In the genomic region with DNA sequence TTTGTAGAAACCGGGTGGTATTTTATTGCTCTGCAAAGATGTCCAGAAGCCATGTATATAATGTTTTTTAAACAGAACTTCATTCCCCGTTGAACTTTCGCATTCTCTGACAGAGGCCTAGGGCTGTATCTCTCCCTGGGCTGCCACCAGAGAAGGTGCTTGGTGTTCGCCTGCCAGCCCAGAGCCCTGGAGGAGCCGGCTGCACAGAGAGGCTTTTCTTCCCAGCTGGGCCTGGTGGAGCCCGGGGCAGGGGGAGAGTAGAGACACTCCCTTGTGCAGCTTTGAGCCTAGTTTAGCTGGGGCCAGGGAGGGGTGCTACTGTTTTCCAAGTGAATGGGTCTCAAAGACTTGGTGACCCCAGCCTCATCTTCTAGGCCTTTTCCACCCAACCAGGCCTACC, we compare ENCODE assay signal across 13 cellular contexts. TPM values are rescaled to one million over a fixed set of nuclear protein-coding genes. Genes with fewer than 3 reads are reported as not detected.
DNase-seq lines count a peak whose midpoint lies in the region; ATAC-seq, FAIRE-seq and TF ChIP-seq lines count a peak whose summit lies in the region.
"Had no signal": no experiment of that assay in that cellular context is flagged by ENCODE, and none has a peak within 500 bp of the region (broad histone marks: within the 10 kb centered on the region; RNA-seq: fewer than 3 reads in every experiment).

No MANE protein-coding gene starts in this region.

- H3K27me3 ChIP-seq in GM23338 (ENCODE audit: insufficient read depth) (no peaks in the 10 kb centered on the region), SJCRH30 (no peaks in the 10 kb centered on the region), hepatocyte (no peaks in the 10 kb centered on the region)

- 83% methylated on average over 6 of the region's 6 CpGs for WGBS in hepatocyte (ENCODE audit: low lambda C conversion rate, missing lambda C conversion rate)

- peaks cover 10% of the 10 kb centered on the region for H3F3A ChIP-seq in GM23338 (replicated peaks; ENCODE audit: low read depth)

- no peak for DNase-seq in GM23338 (ENCODE audit: low spot score)
- no peak for DNase-seq in SJCRH30
- peak; percentile 2 for DNase-seq in hepatocyte (ENCODE audit: low spot score)
- DNase-seq in progenitor cell of endocrine pancreas (ENCODE audit: low spot score, unreplicated experiment): no peak
- no peak for DNase-seq in GM19239 (ENCODE audit: insufficient read length, low spot score)
- no peak for DNase-seq in NCI-H1436 (lab: John Stamatoyannopoulos, UW)
- DNase-seq: activated CD8-positive, alpha-beta memory T cell treated with anti-CD3 and anti-CD28 coated beads, Interleukin-2, amount 50 U/mL, for 48 hours; activated naive CD8-positive, alpha-beta T cell treated with anti-CD3 and anti-CD28 coated beads, Interleukin-2, amount 10 ng/mL, durations not matched to agents 7 days and 5 days; CD8-positive, alpha-beta T cell; NCI-H2171 treated with DMSO at 0.1 percent for 48 hours; stimulated activated naive CD4-positive, alpha-beta T cell had no signal

- H3K27me3 Mint-ChIP-seq in GM23338 (ENCODE audit: insufficient read depth, low read depth, poor library complexity) (peaks cover 26% of the 10 kb centered on the region), progenitor cell of endocrine pancreas (no peaks in the 10 kb centered on the region)
- H3K27me3 Mint-ChIP-seq: activated naive CD8-positive, alpha-beta T cell treated with anti-CD3 and anti-CD28 coated beads, Interleukin-2, amount 10 ng/mL, durations not matched to agents 7 days and 5 days had no signal

- H3K4me2 ChIP-seq in GM23338 (0 out of 2 replicates have a peak overlapping the region, but pooled peaks have one; percentile 27), hepatocyte (no peak overlapping the region)

- no peak for ATAC-seq in GM23338
- no peak for ATAC-seq in GM21423 (IDR thresholded peaks at IDR 0.05; ENCODE audit: unreplicated experiment)
- ATAC-seq: CD8-positive, alpha-beta T cell had no signal

- H3K4me1 ChIP-seq in GM23338 (ENCODE audit: insufficient read depth): peaks cover 63% of the 10 kb centered on the region
- H3K4me1 ChIP-seq in SJCRH30: peaks cover 59% of the 10 kb centered on the region
- peaks cover 79% of the 10 kb centered on the region for H3K4me1 ChIP-seq in hepatocyte (ENCODE audit: insufficient read depth)

- H3K4me3 Mint-ChIP-seq in GM23338 (peak overlapping the region; percentile 3; the same call in 1 of the 3 replicates), progenitor cell of endocrine pancreas (ENCODE audit: low read depth) (no peak overlapping the region)
- H3K4me3 Mint-ChIP-seq: activated naive CD8-positive, alpha-beta T cell treated with anti-CD3 and anti-CD28 coated beads, Interleukin-2, amount 10 ng/mL, durations not matched to agents 7 days and 5 days; CD8-positive, alpha-beta T cell had no signal

- TF ChIP-seq CTCF in GM23338 (conservative IDR thresholded peaks at IDR 0.05; ENCODE audit: low read depth in 2 of 2) (no peak), hepatocyte (IDR thresholded peaks at IDR 0.05; ENCODE audit: poor library complexity) (no peak), progenitor cell of endocrine pancreas (IDR thresholded peaks at IDR 0.05; ENCODE audit: unreplicated experiment) (no peak)

- no peak overlapping the region for H2AFZ ChIP-seq in GM23338
- H2AFZ ChIP-seq in hepatocyte: no peak overlapping the region

- H3K36me3 Mint-ChIP-seq in GM23338 (ENCODE audit: low read depth): no peaks in the 10 kb centered on the region
- peaks cover 8% of the 10 kb centered on the region for H3K36me3 Mint-ChIP-seq in progenitor cell of endocrine pancreas (ENCODE audit: insufficient read depth)
- H3K36me3 Mint-ChIP-seq: activated naive CD8-positive, alpha-beta T cell treated with anti-CD3 and anti-CD28 coated beads, Interleukin-2, amount 10 ng/mL, durations not matched to agents 7 days and 5 days had no signal

- H3K27ac ChIP-seq in GM23338 (ENCODE audit: low read depth): peak overlapping the region; percentile 84
- H3K27ac ChIP-seq in SJCRH30: peak overlapping the region; percentile 90; the same call in 1 of the 2 replicates
- H3K27ac ChIP-seq in hepatocyte: peak overlapping the region; percentile 96

- no peaks in the 10 kb centered on the region for H3K9me3 Mint-ChIP-seq in GM23338
- H3K9me3 Mint-ChIP-seq in progenitor cell of endocrine pancreas (ENCODE audit: low read depth): no peaks in the 10 kb centered on the region
- H3K9me3 Mint-ChIP-seq: activated naive CD8-positive, alpha-beta T cell treated with anti-CD3 and anti-CD28 coated beads, Interleukin-2, amount 10 ng/mL, durations not matched to agents 7 days and 5 days; CD8-positive, alpha-beta T cell had no signal

- peak overlapping the region; percentile 84; the same call in 1 of the 2 replicates for H3K27ac Mint-ChIP-seq in GM23338
- H3K27ac Mint-ChIP-seq in progenitor cell of endocrine pancreas: peak overlapping the region; percentile 21

- H3K9me3 ChIP-seq in SJCRH30 (replicated peaks): no peaks in the 10 kb centered on the region
- H3K9me3 ChIP-seq in hepatocyte (ENCODE audit: low read depth): no peaks in the 10 kb centered on the region

- H3K4me3 ChIP-seq in GM23338: no peak overlapping the region
- H3K4me3 ChIP-seq in SJCRH30: no peak overlapping the region
- H3K4me3 ChIP-seq in hepatocyte: no peak overlapping the region
- H3K4me3 ChIP-seq: coronary artery had no signal

- H3K36me3 ChIP-seq in GM23338 (ENCODE audit: insufficient read depth): no peaks in the 10 kb centered on the region
- no peaks in the 10 kb centered on the region for H3K36me3 ChIP-seq in SJCRH30
- H3K36me3 ChIP-seq in hepatocyte (replicated peaks; ENCODE audit: insufficient read depth, low read depth): no peaks in the 10 kb centered on the region

- FAIRE-seq in GM19239 (lab: Jason Lieb, UNC): no peak

- H4K20me1 ChIP-seq in GM23338 (replicated peaks; ENCODE audit: insufficient read depth) (no peaks in the 10 kb centered on the region), hepatocyte (ENCODE audit: insufficient read depth, poor library complexity, severe bottlenecking) (no peaks in the 10 kb centered on the region)

- H3K4me1 Mint-ChIP-seq in GM23338 (peaks cover 89% of the 10 kb centered on the region), progenitor cell of endocrine pancreas (ENCODE audit: low read depth) (peaks cover 25% of the 10 kb centered on the region)

- no peaks in the 10 kb centered on the region for H3K79me2 ChIP-seq in GM23338 (replicated peaks; ENCODE audit: insufficient read depth)
- H3K79me2 ChIP-seq in hepatocyte: no peaks in the 10 kb centered on the region

- no peaks in the 10 kb centered on the region for H3K9me2 ChIP-seq in GM23338 (ENCODE audit: insufficient read depth)
- H3K9me2 ChIP-seq in hepatocyte (replicated peaks; ENCODE audit: insufficient read depth): no peaks in the 10 kb centered on the region

TF ChIP-seq in GM23338, 12 proteins besides CTCF, POLR2A, EP300 and RAD21 (continues in another document):
- TF ChIP-seq STAT1 (IDR thresholded peaks at IDR 0.05; ENCODE audit: unreplicated experiment): no peak
- no peak for TF ChIP-seq EZH2 (IDR thresholded peaks at IDR 0.05; ENCODE audit: low read depth, unreplicated experiment)
- no peak for TF ChIP-seq EZH2phosphoT487 (IDR thresholded peaks at IDR 0.05; ENCODE audit: unreplicated experiment)
- TF ChIP-seq POLR2AphosphoS5 (IDR thresholded peaks at IDR 0.05; ENCODE audit: low read depth): no peak
- TF ChIP-seq, protein P1, sequence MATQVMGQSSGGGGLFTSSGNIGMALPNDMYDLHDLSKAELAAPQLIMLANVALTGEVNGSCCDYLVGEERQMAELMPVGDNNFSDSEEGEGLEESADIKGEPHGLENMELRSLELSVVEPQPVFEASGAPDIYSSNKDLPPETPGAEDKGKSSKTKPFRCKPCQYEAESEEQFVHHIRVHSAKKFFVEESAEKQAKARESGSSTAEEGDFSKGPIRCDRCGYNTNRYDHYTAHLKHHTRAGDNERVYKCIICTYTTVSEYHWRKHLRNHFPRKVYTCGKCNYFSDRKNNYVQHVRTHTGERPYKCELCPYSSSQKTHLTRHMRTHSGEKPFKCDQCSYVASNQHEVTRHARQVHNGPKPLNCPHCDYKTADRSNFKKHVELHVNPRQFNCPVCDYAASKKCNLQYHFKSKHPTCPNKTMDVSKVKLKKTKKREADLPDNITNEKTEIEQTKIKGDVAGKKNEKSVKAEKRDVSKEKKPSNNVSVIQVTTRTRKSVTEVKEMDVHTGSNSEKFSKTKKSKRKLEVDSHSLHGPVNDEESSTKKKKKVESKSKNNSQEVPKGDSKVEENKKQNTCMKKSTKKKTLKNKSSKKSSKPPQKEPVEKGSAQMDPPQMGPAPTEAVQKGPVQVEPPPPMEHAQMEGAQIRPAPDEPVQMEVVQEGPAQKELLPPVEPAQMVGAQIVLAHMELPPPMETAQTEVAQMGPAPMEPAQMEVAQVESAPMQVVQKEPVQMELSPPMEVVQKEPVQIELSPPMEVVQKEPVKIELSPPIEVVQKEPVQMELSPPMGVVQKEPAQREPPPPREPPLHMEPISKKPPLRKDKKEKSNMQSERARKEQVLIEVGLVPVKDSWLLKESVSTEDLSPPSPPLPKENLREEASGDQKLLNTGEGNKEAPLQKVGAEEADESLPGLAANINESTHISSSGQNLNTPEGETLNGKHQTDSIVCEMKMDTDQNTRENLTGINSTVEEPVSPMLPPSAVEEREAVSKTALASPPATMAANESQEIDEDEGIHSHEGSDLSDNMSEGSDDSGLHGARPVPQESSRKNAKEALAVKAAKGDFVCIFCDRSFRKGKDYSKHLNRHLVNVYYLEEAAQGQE (IDR thresholded peaks at IDR 0.05; ENCODE audit: unreplicated experiment): no peak
- no peak for TF ChIP-seq CREB1 (CRISPR knock-in tag; IDR thresholded peaks at IDR 0.05; ENCODE audit: low read depth)
- TF ChIP-seq ZNF114 (CRISPR knock-in tag; IDR thresholded peaks at IDR 0.05): no peak

RNA-seq across cellular contexts. Expression of a gene that starts 13.6 kb away (rescaled TPM):
- 33.4 and 36.7 TPM in 2 replicates for total RNA-seq in GM23338 (2014; rRNA removed; shearing (Covaris generic))
- polyA plus RNA-seq in GM23338 (2016; fragmentation: Nextera tagmentation; extraction: Ambion mirVana): 15.1 and 20.2 TPM in 2 replicates
- 66.6 and 67.3 TPM in 2 replicates for total RNA-seq in SJCRH30 (2014; rRNA removed; shearing (Covaris generic))
- total RNA-seq in hepatocyte: 41.3 and 53.3 TPM in 2 replicates
- polyA plus RNA-seq in hepatocyte: 61.2 and 63.4 TPM in 2 replicates
- total RNA-seq in progenitor cell of endocrine pancreas: 66.1 and 69.1 TPM in 2 replicates
